Comparison of ENCODE assay signal across 1 cellular context in the genomic region with DNA sequence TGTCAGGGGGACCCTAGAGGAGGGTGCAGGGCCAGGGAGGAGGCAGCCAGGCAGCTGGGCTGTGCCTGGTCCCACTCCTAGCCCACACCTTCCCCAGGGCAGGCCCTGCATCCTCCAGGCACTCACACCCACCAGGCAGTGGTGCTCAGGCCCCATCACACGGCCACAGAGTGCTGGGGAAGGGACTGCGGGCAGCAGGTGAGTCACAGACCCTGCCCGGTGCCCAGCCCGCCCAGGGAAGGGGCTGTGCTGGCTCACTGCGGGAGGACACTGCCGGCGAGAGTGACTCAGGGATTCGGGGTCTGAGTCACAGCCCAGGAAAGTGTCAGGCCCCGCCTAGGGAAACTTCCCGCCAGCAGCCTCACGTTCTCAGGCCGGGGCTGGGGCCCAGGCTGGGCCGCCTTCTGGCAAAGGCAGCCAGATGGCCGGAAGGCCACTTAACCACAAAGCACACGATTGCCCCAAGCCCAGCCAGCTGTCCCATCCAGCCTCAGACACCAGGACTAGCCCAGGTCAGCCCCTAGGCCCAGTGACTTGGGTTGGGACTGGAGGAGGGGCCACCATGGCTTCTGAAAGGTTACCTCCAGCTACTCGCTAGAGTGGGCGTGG.
TF ChIP-seq lines count a peak whose summit lies in the region.

No MANE protein-coding gene starts in this region.

TF ChIP-seq in HepG2, 621 proteins besides CTCF, POLR2A, EP300 and RAD21 (continued from another document and continues in another):
- TF ChIP-seq SKI (IDR thresholded peaks at IDR 0.05; ENCODE audit: partially characterized antibody), result peak; percentile 31
- peak; percentile 94 for TF ChIP-seq TFDP1 (CRISPR knock-in tag; IDR thresholded peaks at IDR 0.05; ENCODE audit: borderline replicate concordance)
- TF ChIP-seq NR1H2 (CRISPR knock-in tag; IDR thresholded peaks at IDR 0.05; ENCODE audit: borderline replicate concordance, low read depth), result peak; percentile 30; the same call in 1 of the 2 replicates
- TF ChIP-seq, protein P1, sequence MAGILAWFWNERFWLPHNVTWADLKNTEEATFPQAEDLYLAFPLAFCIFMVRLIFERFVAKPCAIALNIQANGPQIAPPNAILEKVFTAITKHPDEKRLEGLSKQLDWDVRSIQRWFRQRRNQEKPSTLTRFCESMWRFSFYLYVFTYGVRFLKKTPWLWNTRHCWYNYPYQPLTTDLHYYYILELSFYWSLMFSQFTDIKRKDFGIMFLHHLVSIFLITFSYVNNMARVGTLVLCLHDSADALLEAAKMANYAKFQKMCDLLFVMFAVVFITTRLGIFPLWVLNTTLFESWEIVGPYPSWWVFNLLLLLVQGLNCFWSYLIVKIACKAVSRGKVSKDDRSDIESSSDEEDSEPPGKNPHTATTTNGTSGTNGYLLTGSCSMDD (CRISPR knock-in tag; IDR thresholded peaks at IDR 0.05), result no peak
- TF ChIP-seq MLX (CRISPR knock-in tag; IDR thresholded peaks at IDR 0.05), result peak; percentile 45; the same call in 1 of the 2 replicates
- TF ChIP-seq ZSCAN22 (CRISPR knock-in tag; IDR thresholded peaks at IDR 0.05), result peak; percentile 56; the same call in 1 of the 2 replicates
- no peak for TF ChIP-seq GABPA (IDR thresholded peaks at IDR 0.05; ENCODE audit: low read depth, low read length)
- 0 out of 2 replicates have a peak, but pooled peaks have one; percentile 24 for TF ChIP-seq GABPA (CRISPR knock-in tag; IDR thresholded peaks at IDR 0.05; ENCODE audit: low read depth)
- TF ChIP-seq ZNF768 (CRISPR knock-in tag; IDR thresholded peaks at IDR 0.05), result peak; percentile 23; the same call in 1 of the 2 replicates
- peak; percentile 59; the same call in 1 of the 2 replicates for TF ChIP-seq MYC (CRISPR knock-in tag; IDR thresholded peaks at IDR 0.05; ENCODE audit: borderline replicate concordance)
- peak; percentile 38; the same call in 1 of the 2 replicates for TF ChIP-seq TAF1 (CRISPR knock-in tag; IDR thresholded peaks at IDR 0.05)
- TF ChIP-seq ZNF574 (CRISPR knock-in tag; IDR thresholded peaks at IDR 0.05), result peak; percentile 52
- no peak for TF ChIP-seq FOXJ3 (CRISPR knock-in tag; IDR thresholded peaks at IDR 0.05; ENCODE audit: borderline replicate concordance)
- TF ChIP-seq HDAC2 (CRISPR knock-in tag; IDR thresholded peaks at IDR 0.05), result peak; percentile 24; the same call in 1 of the 2 replicates
- TF ChIP-seq RARA (CRISPR knock-in tag; IDR thresholded peaks at IDR 0.05), result peak; percentile 27
- peak; percentile 39; the same call in 1 of the 2 replicates for TF ChIP-seq ZNF792 (CRISPR knock-in tag; IDR thresholded peaks at IDR 0.05)
- no peak for TF ChIP-seq SP4 (CRISPR knock-in tag; IDR thresholded peaks at IDR 0.05)
- peak; percentile 33; the same call in 1 of the 2 replicates for TF ChIP-seq POGK (CRISPR knock-in tag; conservative IDR thresholded peaks at IDR 0.05)
- peak; percentile 42; the same call in 1 of the 2 replicates for TF ChIP-seq ZNF788 (CRISPR knock-in tag; IDR thresholded peaks at IDR 0.05; ENCODE audit: borderline replicate concordance)
- no peak for TF ChIP-seq SMAD3 (CRISPR knock-in tag; IDR thresholded peaks at IDR 0.05)
- TF ChIP-seq SATB2 (CRISPR knock-in tag; IDR thresholded peaks at IDR 0.05), result no peak
- TF ChIP-seq HMGXB3 (CRISPR knock-in tag; IDR thresholded peaks at IDR 0.05; ENCODE audit: borderline replicate concordance), result peak; percentile 57; the same call in 1 of the 2 replicates
- TF ChIP-seq ATF7-NPFF (CRISPR knock-in tag; IDR thresholded peaks at IDR 0.05; ENCODE audit: low read depth), result peak; percentile 64; the same call in 1 of the 2 replicates
- TF ChIP-seq GATAD2A (CRISPR knock-in tag; IDR thresholded peaks at IDR 0.05), result peak; percentile 54; the same call in 1 of the 2 replicates
- TF ChIP-seq ATF1 (CRISPR knock-in tag; IDR thresholded peaks at IDR 0.05), result no peak
- peak; percentile 82 for TF ChIP-seq ZFY (CRISPR knock-in tag; IDR thresholded peaks at IDR 0.05)
- no peak for TF ChIP-seq KDM6A (CRISPR knock-in tag; IDR thresholded peaks at IDR 0.05; ENCODE audit: low read depth)
- TF ChIP-seq ZNF660 (CRISPR knock-in tag; IDR thresholded peaks at IDR 0.05; ENCODE audit: borderline replicate concordance, low read depth), result no peak
- no peak for TF ChIP-seq ZNF230 (CRISPR knock-in tag; IDR thresholded peaks at IDR 0.05)
- 0 out of 2 replicates have a peak, but pooled peaks have one; percentile 25 for TF ChIP-seq ZNF550 (CRISPR knock-in tag; IDR thresholded peaks at IDR 0.05; ENCODE audit: borderline replicate concordance)
- peak; percentile 54; the same call in 1 of the 2 replicates for TF ChIP-seq HOXA3 (CRISPR knock-in tag; IDR thresholded peaks at IDR 0.05)
- TF ChIP-seq, protein P2, sequence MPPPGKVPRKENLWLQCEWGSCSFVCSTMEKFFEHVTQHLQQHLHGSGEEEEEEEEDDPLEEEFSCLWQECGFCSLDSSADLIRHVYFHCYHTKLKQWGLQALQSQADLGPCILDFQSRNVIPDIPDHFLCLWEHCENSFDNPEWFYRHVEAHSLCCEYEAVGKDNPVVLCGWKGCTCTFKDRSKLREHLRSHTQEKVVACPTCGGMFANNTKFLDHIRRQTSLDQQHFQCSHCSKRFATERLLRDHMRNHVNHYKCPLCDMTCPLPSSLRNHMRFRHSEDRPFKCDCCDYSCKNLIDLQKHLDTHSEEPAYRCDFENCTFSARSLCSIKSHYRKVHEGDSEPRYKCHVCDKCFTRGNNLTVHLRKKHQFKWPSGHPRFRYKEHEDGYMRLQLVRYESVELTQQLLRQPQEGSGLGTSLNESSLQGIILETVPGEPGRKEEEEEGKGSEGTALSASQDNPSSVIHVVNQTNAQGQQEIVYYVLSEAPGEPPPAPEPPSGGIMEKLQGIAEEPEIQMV (CRISPR knock-in tag; IDR thresholded peaks at IDR 0.05; ENCODE audit: low read depth), result no peak
- TF ChIP-seq E2F5 (CRISPR knock-in tag; conservative IDR thresholded peaks at IDR 0.05), result peak; percentile 65
- TF ChIP-seq, protein P3, sequence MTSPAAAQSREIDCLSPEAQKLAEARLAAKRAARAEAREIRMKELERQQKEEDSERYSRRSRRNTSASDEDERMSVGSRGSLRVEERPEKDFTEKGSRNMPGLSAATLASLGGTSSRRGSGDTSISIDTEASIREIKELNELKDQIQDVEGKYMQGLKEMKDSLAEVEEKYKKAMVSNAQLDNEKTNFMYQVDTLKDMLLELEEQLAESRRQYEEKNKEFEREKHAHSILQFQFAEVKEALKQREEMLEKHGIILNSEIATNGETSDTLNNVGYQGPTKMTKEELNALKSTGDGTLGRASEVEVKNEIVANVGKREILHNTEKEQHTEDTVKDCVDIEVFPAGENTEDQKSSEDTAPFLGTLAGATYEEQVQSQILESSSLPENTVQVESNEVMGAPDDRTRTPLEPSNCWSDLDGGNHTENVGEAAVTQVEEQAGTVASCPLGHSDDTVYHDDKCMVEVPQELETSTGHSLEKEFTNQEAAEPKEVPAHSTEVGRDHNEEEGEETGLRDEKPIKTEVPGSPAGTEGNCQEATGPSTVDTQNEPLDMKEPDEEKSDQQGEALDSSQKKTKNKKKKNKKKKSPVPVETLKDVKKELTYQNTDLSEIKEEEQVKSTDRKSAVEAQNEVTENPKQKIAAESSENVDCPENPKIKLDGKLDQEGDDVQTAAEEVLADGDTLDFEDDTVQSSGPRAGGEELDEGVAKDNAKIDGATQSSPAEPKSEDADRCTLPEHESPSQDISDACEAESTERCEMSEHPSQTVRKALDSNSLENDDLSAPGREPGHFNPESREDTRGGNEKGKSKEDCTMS (CRISPR knock-in tag; conservative IDR thresholded peaks at IDR 0.05), result no peak
- no peak for TF ChIP-seq ZNF441 (CRISPR knock-in tag; IDR thresholded peaks at IDR 0.05; ENCODE audit: borderline replicate concordance)
- TF ChIP-seq ZNF501 (CRISPR knock-in tag; IDR thresholded peaks at IDR 0.05), result peak; percentile 60; the same call in 1 of the 2 replicates
- peak; percentile 82 for TF ChIP-seq SAP130 (CRISPR knock-in tag; IDR thresholded peaks at IDR 0.05; ENCODE audit: low read depth)
- peak; percentile 62; the same call in 1 of the 2 replicates for TF ChIP-seq KAT8 (CRISPR knock-in tag; IDR thresholded peaks at IDR 0.05)
- no peak for TF ChIP-seq ZNF558 (CRISPR knock-in tag; IDR thresholded peaks at IDR 0.05; ENCODE audit: borderline replicate concordance)
- 0 out of 2 replicates have a peak, but pooled peaks have one; percentile 25 for TF ChIP-seq ZSCAN25 (CRISPR knock-in tag; IDR thresholded peaks at IDR 0.05)
- no peak for TF ChIP-seq SRY (CRISPR knock-in tag; IDR thresholded peaks at IDR 0.05)
- TF ChIP-seq TBX3 (IDR thresholded peaks at IDR 0.05; ENCODE audit: borderline replicate concordance), result peak; percentile 70; the same call in 1 of the 2 replicates
- peak; percentile 66 for TF ChIP-seq ATF3 (CRISPR knock-in tag; IDR thresholded peaks at IDR 0.05)
